Comparison of ENCODE assay signal across 8 cellular contexts in the genomic region with DNA sequence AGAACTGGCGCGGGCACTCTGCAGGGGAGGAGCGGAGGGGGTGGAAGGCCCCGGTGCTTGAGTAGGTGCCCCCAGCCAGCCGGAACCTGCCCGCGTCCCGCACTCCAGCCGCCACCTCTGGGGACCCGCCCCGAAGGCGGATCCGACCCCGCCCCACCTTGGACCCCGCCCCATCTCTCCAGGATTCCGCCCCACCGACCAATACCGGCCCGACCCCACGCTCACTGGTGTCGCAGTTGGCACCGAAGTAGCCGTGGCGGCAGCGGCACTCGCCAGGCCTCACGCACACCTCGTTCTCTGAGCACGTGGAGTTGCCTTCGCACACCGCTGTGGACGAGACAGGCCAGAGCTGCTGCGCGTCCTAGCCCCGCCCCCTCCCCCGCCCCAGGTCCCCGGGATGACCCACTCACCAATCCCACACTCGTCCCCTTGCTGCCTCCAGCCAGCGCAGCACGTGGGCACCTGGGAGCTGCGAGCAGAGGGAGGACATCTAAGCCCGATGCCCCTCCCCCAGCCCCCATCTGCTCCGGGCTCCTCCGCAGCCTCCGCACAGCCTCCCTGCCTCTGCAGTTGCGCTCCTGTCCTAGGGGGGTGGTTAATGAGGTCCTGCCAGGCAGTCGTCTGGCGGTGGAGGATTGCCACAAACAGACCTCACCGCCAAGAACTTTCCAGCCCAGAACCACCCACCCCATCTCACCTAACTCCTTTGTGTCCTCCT. TPM values are rescaled to one million over a fixed set of nuclear protein-coding genes. Genes with fewer than 3 reads are reported as not detected.
A peak's percentile ranks its signal among the peaks of the same experiment; 100 is the strongest.
DNase-seq lines count a peak whose midpoint lies in the region; ATAC-seq and TF ChIP-seq lines count a peak whose summit lies in the region.

No MANE protein-coding gene starts in this region.

- CTCF ChIA-PET in activated CD8-positive, alpha-beta T cell treated with anti-CD3 and anti-CD28 coated beads, Interleukin-2, amount 10 ng/mL, durations not matched to agents 7 days and 5 days (lab: Charles Lee) = interaction anchor here (1.0 kb wide), 1 partner anchor 25 kb away, joined by 3 read pairs; no protein-coding TSS in a partner anchor

- H3K27ac Mint-ChIP-seq in activated CD4-positive, alpha-beta T cell treated with anti-CD3 and anti-CD28 coated beads, Interleukin-2, amount 10 ng/mL, durations not matched to agents 24 days and 14 days = no peak overlapping the region
- no peak overlapping the region for H3K27ac Mint-ChIP-seq in activated CD8-positive, alpha-beta T cell treated with anti-CD3 and anti-CD28 coated beads, Interleukin-2, amount 10 ng/mL, durations not matched to agents 7 days and 5 days
- H3K27ac Mint-ChIP-seq in stimulated activated naive CD8-positive, alpha-beta T cell treated with anti-CD3 and anti-CD28 coated beads, Interleukin-15, amount 100 ng/mL, for 72 hours = no peak overlapping the region

- no peaks in the 10 kb centered on the region for H3K9me3 Mint-ChIP-seq in activated CD4-positive, alpha-beta T cell treated with anti-CD3 and anti-CD28 coated beads, Interleukin-2, amount 10 ng/mL, durations not matched to agents 24 days and 14 days
- H3K9me3 Mint-ChIP-seq in activated CD8-positive, alpha-beta T cell treated with anti-CD3 and anti-CD28 coated beads, Interleukin-2, amount 10 ng/mL, durations not matched to agents 7 days and 5 days (ENCODE audit: insufficient read depth) = no peaks in the 10 kb centered on the region
- H3K9me3 Mint-ChIP-seq in stimulated activated naive CD8-positive, alpha-beta T cell treated with anti-CD3 and anti-CD28 coated beads, Interleukin-15, amount 100 ng/mL, for 72 hours = no peaks in the 10 kb centered on the region

- ATAC-seq in activated CD8-positive, alpha-beta T cell treated with anti-CD3 and anti-CD28 coated beads, Interleukin-2, amount 10 ng/mL, durations not matched to agents 7 days and 5 days = no peak
- ATAC-seq in stimulated activated naive CD8-positive, alpha-beta T cell treated with anti-CD3 and anti-CD28 coated beads, Interleukin-15, amount 100 ng/mL, for 72 hours = no peak
- ATAC-seq in HG02763 (IDR thresholded peaks at IDR 0.05; ENCODE audit: unreplicated experiment) = no peak
- no peak for ATAC-seq in omental fat pad (ENCODE audit: low FRiP score)
- no peak for ATAC-seq in HG02678 (IDR thresholded peaks at IDR 0.05; ENCODE audit: unreplicated experiment)

- no peak for TF ChIP-seq CTCF in omental fat pad (IDR thresholded peaks at IDR 0.05)

- peak; percentile 56 for DNase-seq in activated CD4-positive, alpha-beta T cell treated with anti-CD3 and anti-CD28 coated beads, Interleukin-2, amount 10 ng/mL, durations not matched to agents 24 days and 14 days
- no peak for DNase-seq in activated CD4-positive, alpha-beta T cell treated with anti-CD3 and anti-CD28 coated beads for 1 hour
- DNase-seq in activated CD8-positive, alpha-beta T cell treated with anti-CD3 and anti-CD28 coated beads, Interleukin-2, amount 10 ng/mL, durations not matched to agents 7 days and 5 days = no peak
- peak; percentile 55 for DNase-seq in islet precursor cell
- DNase-seq in stimulated activated naive CD8-positive, alpha-beta T cell treated with anti-CD3 and anti-CD28 coated beads, Interleukin-15, amount 100 ng/mL, for 72 hours = no peak
- no peak for DNase-seq in omental fat pad (ENCODE audit: low spot score)

- peak overlapping the region; percentile 55 for H3K4me3 Mint-ChIP-seq in activated CD4-positive, alpha-beta T cell treated with anti-CD3 and anti-CD28 coated beads, Interleukin-2, amount 10 ng/mL, durations not matched to agents 24 days and 14 days
- H3K4me3 Mint-ChIP-seq in activated CD8-positive, alpha-beta T cell treated with anti-CD3 and anti-CD28 coated beads, Interleukin-2, amount 10 ng/mL, durations not matched to agents 7 days and 5 days = peak overlapping the region; percentile 43
- peak overlapping the region; percentile 63 to 76 for H3K4me3 Mint-ChIP-seq in stimulated activated naive CD8-positive, alpha-beta T cell treated with anti-CD3 and anti-CD28 coated beads, Interleukin-15, amount 100 ng/mL, for 72 hours

- peaks cover 9% of the 10 kb centered on the region for H3K4me1 Mint-ChIP-seq in activated CD4-positive, alpha-beta T cell treated with anti-CD3 and anti-CD28 coated beads, Interleukin-2, amount 10 ng/mL, durations not matched to agents 24 days and 14 days
- peaks cover 20% of the 10 kb centered on the region for H3K4me1 Mint-ChIP-seq in activated CD8-positive, alpha-beta T cell treated with anti-CD3 and anti-CD28 coated beads, Interleukin-2, amount 10 ng/mL, durations not matched to agents 7 days and 5 days (ENCODE audit: low read depth)
- H3K4me1 Mint-ChIP-seq in stimulated activated naive CD8-positive, alpha-beta T cell treated with anti-CD3 and anti-CD28 coated beads, Interleukin-15, amount 100 ng/mL, for 72 hours = peaks cover 37% of the 10 kb centered on the region

- no peaks in the 10 kb centered on the region for H3K36me3 Mint-ChIP-seq in activated CD4-positive, alpha-beta T cell treated with anti-CD3 and anti-CD28 coated beads, Interleukin-2, amount 10 ng/mL, durations not matched to agents 24 days and 14 days (ENCODE audit: low read depth)
- no peaks in the 10 kb centered on the region for H3K36me3 Mint-ChIP-seq in activated CD8-positive, alpha-beta T cell treated with anti-CD3 and anti-CD28 coated beads, Interleukin-2, amount 10 ng/mL, durations not matched to agents 7 days and 5 days (ENCODE audit: low read depth)

- intact Hi-C loops in activated CD4-positive, alpha-beta T cell treated with anti-CD3 and anti-CD28 coated beads, Interleukin-2, amount 10 ng/mL, durations not matched to agents 24 days and 14 days (cut with micrococcal nuclease) = loop anchor here (5.0 kb wide), 1 partner anchor 66 kb away; the partner anchor contains the start of gene KLHL22

- peaks cover 70% of the 10 kb centered on the region for H3K27me3 Mint-ChIP-seq in activated CD4-positive, alpha-beta T cell treated with anti-CD3 and anti-CD28 coated beads, Interleukin-2, amount 10 ng/mL, durations not matched to agents 24 days and 14 days
- peaks cover 73% of the 10 kb centered on the region for H3K27me3 Mint-ChIP-seq in activated CD8-positive, alpha-beta T cell treated with anti-CD3 and anti-CD28 coated beads, Interleukin-2, amount 10 ng/mL, durations not matched to agents 7 days and 5 days (ENCODE audit: low read depth)
- H3K27me3 Mint-ChIP-seq in stimulated activated naive CD8-positive, alpha-beta T cell treated with anti-CD3 and anti-CD28 coated beads, Interleukin-15, amount 100 ng/mL, for 72 hours = peaks cover 98% of the 10 kb centered on the region

- POLR2A ChIA-PET in activated CD8-positive, alpha-beta T cell treated with anti-CD3 and anti-CD28 coated beads, Interleukin-2, amount 10 ng/mL, durations not matched to agents 7 days and 5 days (lab: Charles Lee) = interaction anchor here (0.6 kb wide), 1 partner anchor 495 kb away, joined by 3 read pairs; no protein-coding TSS in a partner anchor

RNA-seq across cellular contexts. Expression of gene SCARF2, which starts 5.9 kb away (rescaled TPM):
- total RNA-seq in activated CD4-positive, alpha-beta T cell treated with anti-CD3 and anti-CD28 coated beads, Interleukin-2, amount 10 ng/mL, durations not matched to agents 24 days and 14 days = 0.16 and 0.33 TPM in 2 replicates
- 1 to 10 TPM in 1 of 2 experiments, under 1 TPM in 1; 0.76 to 1.2 TPM for total RNA-seq in activated CD8-positive, alpha-beta T cell treated with anti-CD3 and anti-CD28 coated beads, Interleukin-2, amount 10 ng/mL, durations not matched to agents 7 days and 5 days
- 10 to 100 TPM in 2 of 4 donors, 1 to 10 TPM in 2; 9.4 to 17.9 (median 12.3) TPM for total RNA-seq in omental fat pad

RNA-seq across cellular contexts. Expression of gene ZNF74, which starts 37.7 kb away (rescaled TPM):
- total RNA-seq in activated CD4-positive, alpha-beta T cell treated with anti-CD3 and anti-CD28 coated beads, Interleukin-2, amount 10 ng/mL, durations not matched to agents 24 days and 14 days = 15.6 and 17.0 TPM in 2 replicates
- 10 to 100 TPM in 1 of 2 experiments, 1 to 10 TPM in 1; 9.2 to 12.6 TPM for total RNA-seq in activated CD8-positive, alpha-beta T cell treated with anti-CD3 and anti-CD28 coated beads, Interleukin-2, amount 10 ng/mL, durations not matched to agents 7 days and 5 days
- 1 to 10 TPM; 3.2 to 8.8 (median 5.9) TPM for total RNA-seq in omental fat pad

Comparison
In these comparisons a context has a peak if more than half of its experiments do, and no peak if none do; other contexts are left out.
1. DNase-seq: peak in activated CD4-positive, alpha-beta T cell treated with anti-CD3 and anti-CD28 coated beads, Interleukin-2, amount 10 ng/mL, durations not matched to agents 24 days and 14 days (single experiment) and islet precursor cell (single experiment); none in activated CD4-positive, alpha-beta T cell treated with anti-CD3 and anti-CD28 coated beads for 1 hour (single experiment), activated CD8-positive, alpha-beta T cell treated with anti-CD3 and anti-CD28 coated beads, Interleukin-2, amount 10 ng/mL, durations not matched to agents 7 days and 5 days (single experiment), stimulated activated naive CD8-positive, alpha-beta T cell treated with anti-CD3 and anti-CD28 coated beads, Interleukin-15, amount 100 ng/mL, for 72 hours (0 of 2) and omental fat pad (single experiment).
2. Peak in every context shown above with its lines, with median percentiles within 50 percentile points of each other: H3K4me3 Mint-ChIP-seq.